Comparison of ENCODE assay signal across 16 cellular contexts in the genomic region with DNA sequence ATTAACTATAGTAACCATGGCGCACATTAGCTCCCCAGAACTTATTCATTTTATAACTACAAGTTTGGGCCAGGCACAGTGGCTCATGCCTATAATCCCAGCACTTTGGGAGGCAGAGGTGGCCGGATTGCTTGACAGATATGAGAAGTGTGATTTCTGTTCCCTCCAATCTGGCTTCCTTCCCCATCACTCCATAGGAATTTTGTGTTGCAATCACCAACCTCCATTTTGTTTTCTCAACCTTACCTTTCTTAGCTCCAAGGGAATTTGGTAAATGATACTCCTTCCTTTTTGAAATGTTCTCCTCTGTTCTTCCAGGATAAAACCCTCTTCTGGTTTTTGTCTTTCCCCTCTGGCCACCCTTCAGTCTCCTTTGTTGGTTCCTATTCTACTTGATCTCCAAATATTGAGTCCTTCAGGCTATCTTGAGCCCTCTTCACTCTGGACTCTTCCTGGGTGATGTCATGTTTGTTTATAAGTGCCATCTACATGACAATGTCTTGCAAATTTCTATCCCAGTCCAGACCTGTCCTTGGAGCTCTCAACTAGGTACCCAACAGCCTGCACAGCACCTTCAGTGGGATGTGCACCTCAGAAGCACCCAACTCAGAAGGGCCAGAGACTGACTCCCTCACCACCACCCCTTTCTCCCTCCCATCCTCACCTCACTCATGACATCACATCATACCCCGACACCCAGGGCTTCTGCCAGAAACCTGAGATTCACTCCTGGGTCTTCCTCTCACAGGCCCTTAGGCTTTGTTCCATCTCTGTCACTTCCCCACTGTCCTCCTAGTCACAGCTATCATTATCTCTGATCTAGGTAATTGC. TPM values are rescaled to one million over a fixed set of nuclear protein-coding genes. Genes with fewer than 3 reads are reported as not detected.
A peak's percentile ranks its signal among the peaks of the same experiment; 100 is the strongest.
DNase-seq lines count a peak whose midpoint lies in the region; ATAC-seq, FAIRE-seq and TF ChIP-seq lines count a peak whose summit lies in the region.
"Had no signal": no experiment of that assay in that cellular context is flagged by ENCODE, and none has a peak within 500 bp of the region (broad histone marks: within the 10 kb centered on the region; RNA-seq: fewer than 3 reads in every experiment).

No MANE protein-coding gene starts in this region.

- H3K9me3 Mint-ChIP-seq in activated naive CD8-positive, alpha-beta T cell treated with anti-CD3 and anti-CD28 coated beads, Interleukin-2, amount 50 U/mL, for 24 hours = no peaks in the 10 kb centered on the region
- H3K9me3 Mint-ChIP-seq: IgD-negative memory B cell had no signal

- peaks cover 35% of the 10 kb centered on the region for H3K36me3 Mint-ChIP-seq in activated naive CD8-positive, alpha-beta T cell treated with anti-CD3 and anti-CD28 coated beads, Interleukin-2, amount 50 U/mL, for 24 hours (ENCODE audit: low read depth)

- H3K36me3 ChIP-seq in GM23248 (ENCODE audit: low read depth) = peaks cover 45% of the 10 kb centered on the region
- H3K36me3 ChIP-seq in mammary epithelial cell (ENCODE audit: insufficient read depth, low read length) = peaks cover 33% of the 10 kb centered on the region
- peaks cover 7 to 22% of the 10 kb centered on the region in 2 experiments for H3K36me3 ChIP-seq in HepG2 (replicated peaks in 1 of 2; ENCODE audit: control insufficient read depth in 1 of 2, insufficient read depth in 2 of 2, low read length in 2 of 2)

- H3K27me3 ChIP-seq in GM23248 (replicated peaks; ENCODE audit: insufficient read depth) (no peaks in the 10 kb centered on the region), mammary epithelial cell (ENCODE audit: insufficient read depth, low read length) (no peaks in the 10 kb centered on the region), HepG2 (ENCODE audit: control insufficient read depth in 1 of 2, insufficient read depth in 2 of 2, low read length in 2 of 2) (no peaks in the 10 kb centered on the region)
- H3K27me3 ChIP-seq: BE2C had no signal

- 85% methylated on average over 3 of the region's 3 CpGs for WGBS in GM23248 (ENCODE audit: low coverage in 1 of 2, low lambda C conversion rate in 2 of 2, missing lambda C conversion rate in 2 of 2), 2 experiments
- 83% methylated on average over 3 of the region's 3 CpGs for WGBS in mammary epithelial cell (ENCODE audit: low coverage, missing lambda C conversion rate)
- 95% methylated on average over 3 of the region's 3 CpGs for WGBS in HepG2 (ENCODE audit: low lambda C conversion rate)

- H3K27ac ChIP-seq in GM23248 (no peak overlapping the region), mammary epithelial cell (ENCODE audit: insufficient read depth, low read depth, low read length) (peak overlapping the region; percentile 38), HepG2 (ENCODE audit: extremely low read length, insufficient read depth, low read length) (no peak overlapping the region)

- H3K4me2 ChIP-seq in GM23248 (ENCODE audit: unreplicated experiment) = no peak overlapping the region
- no peak overlapping the region for H3K4me2 ChIP-seq in mammary epithelial cell (ENCODE audit: insufficient read depth, low read depth, low read length)
- H3K4me2 ChIP-seq in HepG2 (ENCODE audit: low read depth, low read length) = no peak overlapping the region

- dilution Hi-C loops in mammary epithelial cell (cut with HindIII; ENCODE audit: low sequenced_read_pairs) = no loop called here

- H3K9me2 ChIP-seq in GM23248 (ENCODE audit: insufficient read depth) = no peaks in the 10 kb centered on the region

- H3K4me1 ChIP-seq in GM23248 (ENCODE audit: insufficient read depth) (peaks cover 4% of the 10 kb centered on the region; the same call in 1 of the 2 replicates), mammary epithelial cell (ENCODE audit: insufficient read depth, low read length) (peaks cover 13% of the 10 kb centered on the region), HepG2 (ENCODE audit: insufficient read depth, low read length) (no peaks in the 10 kb centered on the region)
- H3K4me1 ChIP-seq: BE2C had no signal

- intact Hi-C loops in mammary epithelial cell (cut with micrococcal nuclease) (loop anchor here (1.0 kb wide), 1 partner anchor 335 kb away; no protein-coding TSS in a partner anchor), HepG2 (cut with micrococcal nuclease; ENCODE audit: unreplicated experiment) (no loop called here)

- no peak for TF ChIP-seq EP300 in HepG2 (IDR thresholded peaks at IDR 0.05; ENCODE audit: low read depth in 2 of 2, low read length in 2 of 2)
- no peak for TF ChIP-seq EP300 in HepG2 (CRISPR knock-in tag; IDR thresholded peaks at IDR 0.05; ENCODE audit: borderline replicate concordance)

- H3K27me3 Mint-ChIP-seq in activated naive CD8-positive, alpha-beta T cell treated with anti-CD3 and anti-CD28 coated beads, Interleukin-2, amount 50 U/mL, for 24 hours = no peaks in the 10 kb centered on the region
- H3K27me3 Mint-ChIP-seq: IgD-negative memory B cell had no signal

- H3K4me3 Mint-ChIP-seq in activated naive CD8-positive, alpha-beta T cell treated with anti-CD3 and anti-CD28 coated beads, Interleukin-2, amount 50 U/mL, for 24 hours = no peak overlapping the region
- H3K4me3 Mint-ChIP-seq: IgD-negative memory B cell had no signal

- in situ Hi-C loops in GM23248 (cut with MboI) = no loop called here
- in situ Hi-C loops in mammary epithelial cell (cut with MboI; ENCODE audit: low sequenced_read_pairs in 2 of 2) = no loop called here
- in situ Hi-C loops in HepG2 (cut with HindIII; ENCODE audit: extremely low pct_ligation_motif_present, low pct_unique_long_range_greater_than_20kb) = no loop called here

- TF ChIP-seq POLR2A in HepG2 (IDR thresholded peaks at IDR 0.05; ENCODE audit: insufficient read depth in 1 of 2, low read depth in 2 of 2, low read length in 2 of 2) = 0 out of 4 replicates have a peak, but pooled peaks of 1 of the 2 experiments have one; percentile 16

- no TSS peak for BruUV-seq in mammary epithelial cell (replicated peaks; lab: Mats Ljungman, UMichigan)
- BruUV-seq in HepG2 (replicated peaks; lab: Mats Ljungman, UMichigan) = no TSS peak

- H3K9ac ChIP-seq in GM23248 = no peak overlapping the region
- no peak overlapping the region for H3K9ac ChIP-seq in mammary epithelial cell (ENCODE audit: insufficient read depth, low read length)
- no peak overlapping the region for H3K9ac ChIP-seq in HepG2 (ENCODE audit: insufficient read depth, low read depth, low read length)

- no peak for TF ChIP-seq RAD21 in HepG2 (CRISPR knock-in tag; IDR thresholded peaks at IDR 0.05)

- H3K9me3 ChIP-seq in GM23248 (ENCODE audit: low read depth) (no peaks in the 10 kb centered on the region), mammary epithelial cell (replicated peaks; ENCODE audit: insufficient read depth, low read length) (no peaks in the 10 kb centered on the region), HepG2 (ENCODE audit: low read length) (no peaks in the 10 kb centered on the region)
- H3K9me3 ChIP-seq: BE2C had no signal

- H3K4me1 Mint-ChIP-seq in activated naive CD8-positive, alpha-beta T cell treated with anti-CD3 and anti-CD28 coated beads, Interleukin-2, amount 50 U/mL, for 24 hours = no peaks in the 10 kb centered on the region
- H3K4me1 Mint-ChIP-seq: IgD-negative memory B cell had no signal

- H4K20me1 ChIP-seq in GM23248 (ENCODE audit: insufficient read depth) = no peaks in the 10 kb centered on the region
- no peaks in the 10 kb centered on the region for H4K20me1 ChIP-seq in mammary epithelial cell (ENCODE audit: insufficient read depth, low read length)
- peaks cover 7% of the 10 kb centered on the region for H4K20me1 ChIP-seq in HepG2 (ENCODE audit: insufficient read depth, low read length)

- CTCF ChIA-PET in mammary epithelial cell (lab: Charles Lee; ENCODE audit: low non-redundant PET) (interaction anchor here (0.6 kb wide), 1 partner anchor 148 kb away, joined by 4 read pairs; no protein-coding TSS in a partner anchor), HepG2 (lab: Yijun Ruan, JAX; ENCODE audit: low intra/inter-chr PET ratio, low total read pairs) (no interaction called here)

- peak; percentile 49 for ATAC-seq in HepG2
- no peak for ATAC-seq in activated naive CD8-positive, alpha-beta T cell treated with anti-CD3 and anti-CD28 coated beads, Interleukin-2, amount 50 U/mL, for 24 hours
- ATAC-seq: SK-N-SH treated with all-trans-retinoic acid at 6 μM for 48 hours had no signal

- DNase-seq in DMS53 (lab: John Stamatoyannopoulos, UW) (peak; percentile 43), GM23248 (peak; percentile 37), mammary epithelial cell (peak; percentile 44), HepG2 (ENCODE audit: low spot score) (no peak), NCI-H1092 (lab: John Stamatoyannopoulos, UW) (no peak), OCI-M2 (lab: John Stamatoyannopoulos, UW; ENCODE audit: unreplicated experiment) (no peak), Kasumi-1 (lab: John Stamatoyannopoulos, UW) (no peak)
- DNase-seq in activated naive CD8-positive, alpha-beta T cell treated with anti-CD3 and anti-CD28 coated beads, Interleukin-2, amount 50 U/mL, for 24 hours = no peak
- DNase-seq: activated naive CD4-positive, alpha-beta T cell treated with anti-CD3 and anti-CD28 coated beads, Interleukin-2, amount 50 U/mL, for 16 hours; BE2C; NCI-H446 treated with DMSO at 0.1 percent for 48 hours; occipital lobe; stimulated activated naive CD4-positive, alpha-beta T cell treated with Interleukin-2 at 50 U/mL for 16 hours had no signal

- H2AFZ ChIP-seq in GM23248 (no peak overlapping the region), mammary epithelial cell (ENCODE audit: low read depth, low read length) (peak overlapping the region; percentile 1), HepG2 (ENCODE audit: low read length) (no peak overlapping the region)

- POLR2A ChIA-PET in HepG2 (lab: Yijun Ruan, JAX) = interaction anchor here (1.2 to 2.4 kb wide), 2 partner anchors 15 to 47 kb away, joined by 4 to 10 read pairs; partner anchors contain the start of gene TXN

- no peak overlapping the region for H3K27ac Mint-ChIP-seq in activated naive CD8-positive, alpha-beta T cell treated with anti-CD3 and anti-CD28 coated beads, Interleukin-2, amount 50 U/mL, for 24 hours
- H3K27ac Mint-ChIP-seq: IgD-negative memory B cell had no signal

- no peak overlapping the region for H3K4me3 ChIP-seq in GM23248
- no peak overlapping the region for H3K4me3 ChIP-seq in mammary epithelial cell (replicated peaks in 1 of 3; ENCODE audit: insufficient read depth in 1 of 3, low read depth in 2 of 3, low read length in 3 of 3)
- no peak overlapping the region for H3K4me3 ChIP-seq in HepG2 (replicated peaks in 1 of 3; ENCODE audit: insufficient read depth in 1 of 3, low read depth in 2 of 3, low read length in 3 of 3)

- H3F3A ChIP-seq in GM23248 (ENCODE audit: insufficient read depth) = peaks cover 39% of the 10 kb centered on the region

- no peak for FAIRE-seq in HepG2 (lab: Jason Lieb, UNC)

- TF ChIP-seq CTCF in mammary epithelial cell (conservative IDR thresholded peaks at IDR 0.05 in 1 of 2, IDR thresholded peaks at IDR 0.05 in 1 of 2; ENCODE audit: extremely low read depth in 1 of 2, insufficient read depth in 1 of 2, low read depth in 1 of 2, low read length in 2 of 2) (no peak), HepG2 (CRISPR knock-in tag; IDR thresholded peaks at IDR 0.05) (no peak)

- H3K79me2 ChIP-seq in GM23248 (ENCODE audit: insufficient read depth) = peaks cover 17% of the 10 kb centered on the region
- peaks cover 22% of the 10 kb centered on the region for H3K79me2 ChIP-seq in mammary epithelial cell (ENCODE audit: insufficient read depth, low read length)
- peaks cover 8% of the 10 kb centered on the region for H3K79me2 ChIP-seq in HepG2 (ENCODE audit: insufficient read depth, low read length)

RNA-seq across cellular contexts. Expression of gene TXN, which starts 14.6 kb away (rescaled TPM):
- total RNA-seq in GM23248 (2014; rRNA removed; shearing (Covaris generic)) = 223 and 251 TPM in 2 replicates
- polyA plus RNA-seq in GM23248 (2016; fragmentation: Nextera tagmentation; extraction: Ambion mirVana) = 952 and 958 TPM in 2 replicates
- 100 to 1,000 TPM; 337 to 532 TPM for total RNA-seq in mammary epithelial cell
- polyA plus RNA-seq in mammary epithelial cell = 760 TPM
- polyA minus RNA-seq in mammary epithelial cell = 135 TPM
- total RNA-seq in HepG2 (2016; rRNA removed; fragmentation: Illumina TruSeq; extraction: Trizol) = 470 and 599 TPM in 2 replicates
- 226 and 278 TPM in 2 replicates for total RNA-seq in HepG2 (2016; cell fraction: cytosol; rRNA removed; fragmentation: Illumina TruSeq; extraction: Trizol; ENCODE audit: low read depth)
- total RNA-seq in HepG2 (2016; cell fraction: insoluble cytoplasmic fraction; rRNA removed; fragmentation: Illumina TruSeq; extraction: Trizol) = 454 and 625 TPM in 2 replicates
- total RNA-seq in HepG2 (2016; cell fraction: membrane; rRNA removed; fragmentation: Illumina TruSeq; extraction: Trizol) = 196 and 214 TPM in 2 replicates
- total RNA-seq in HepG2 (2016; cell fraction: nucleus; rRNA removed; fragmentation: Illumina TruSeq; extraction: Trizol) = 164 and 180 TPM in 2 replicates
- polyA plus RNA-seq in HepG2 (2011; rRNA removed) = 275 and 364 TPM in 2 replicates
- polyA plus RNA-seq in HepG2 (2011; cell fraction: cytosol; rRNA removed) = 251 and 342 TPM in 2 replicates
- 57.6 and 73.3 TPM in 2 replicates for polyA plus RNA-seq in HepG2 (2011; cell fraction: nucleus; rRNA removed)
- 339 and 368 TPM in 2 replicates for polyA plus RNA-seq in HepG2 (2012)
- 309 and 380 TPM in 2 replicates for polyA plus RNA-seq in HepG2 (2016; cell fraction: cytosol; fragmentation: Illumina TruSeq; extraction: Trizol; ENCODE audit: low read depth)
- polyA plus RNA-seq in HepG2 (2016; cell fraction: insoluble cytoplasmic fraction; fragmentation: Illumina TruSeq; extraction: Trizol; ENCODE audit: low read depth) = 631 and 700 TPM in 2 replicates
- polyA plus RNA-seq in HepG2 (2016; cell fraction: membrane; fragmentation: Illumina TruSeq; extraction: Trizol; ENCODE audit: low read depth) = 208 and 237 TPM in 2 replicates
- polyA plus RNA-seq in HepG2 (2016; cell fraction: nucleus; fragmentation: Illumina TruSeq; extraction: Trizol; ENCODE audit: insufficient read depth, low read depth) = 310 and 322 TPM in 2 replicates
- 56.5 and 182 TPM in 2 replicates for polyA minus RNA-seq in HepG2 (2011; rRNA and poly(A)+ RNA removed; ENCODE audit: low replicate concordance)
- 56.3 and 57.5 TPM in 2 replicates for polyA minus RNA-seq in HepG2 (2011; cell fraction: cytosol; rRNA and poly(A)+ RNA removed)
- polyA minus RNA-seq in HepG2 (2011; cell fraction: nucleus; rRNA and poly(A)+ RNA removed) = 25.4 and 39.5 TPM in 2 replicates

RNA-seq across cellular contexts. Expression of gene C9orf152, which starts 33.7 kb away (rescaled TPM):
- not detected in 2 replicates for total RNA-seq in GM23248 (2014; rRNA removed; shearing (Covaris generic))
- polyA plus RNA-seq in GM23248 (2016; fragmentation: Nextera tagmentation; extraction: Ambion mirVana) (0.09 TPM in 1 of 2 replicates, not detected in the other), mammary epithelial cell (not detected), HepG2 (2011; rRNA removed) (0.18 and 0.48 TPM in 2 replicates)
- total RNA-seq in mammary epithelial cell (not detected), HepG2 (2016; rRNA removed; fragmentation: Illumina TruSeq; extraction: Trizol) (0.24 and 0.67 TPM in 2 replicates)
- polyA minus RNA-seq in mammary epithelial cell = not detected
- 0.09 and 0.20 TPM in 2 replicates for total RNA-seq in HepG2 (2016; cell fraction: cytosol; rRNA removed; fragmentation: Illumina TruSeq; extraction: Trizol; ENCODE audit: low read depth)
- 0.24 and 0.42 TPM in 2 replicates for total RNA-seq in HepG2 (2016; cell fraction: insoluble cytoplasmic fraction; rRNA removed; fragmentation: Illumina TruSeq; extraction: Trizol)
- total RNA-seq in HepG2 (2016; cell fraction: membrane; rRNA removed; fragmentation: Illumina TruSeq; extraction: Trizol) = 0.48 and 0.56 TPM in 2 replicates
- 0.13 TPM in 1 of 2 replicates, not detected in the other for total RNA-seq in HepG2 (2016; cell fraction: nucleus; rRNA removed; fragmentation: Illumina TruSeq; extraction: Trizol)
- polyA plus RNA-seq in HepG2 (2011; cell fraction: cytosol; rRNA removed) = 0.15 and 0.16 TPM in 2 replicates
- 0.09 and 0.18 TPM in 2 replicates for polyA plus RNA-seq in HepG2 (2011; cell fraction: nucleus; rRNA removed)
- polyA plus RNA-seq in HepG2 (2012) = 0.24 and 0.53 TPM in 2 replicates
- 0.19 and 0.31 TPM in 2 replicates for polyA plus RNA-seq in HepG2 (2016; cell fraction: cytosol; fragmentation: Illumina TruSeq; extraction: Trizol; ENCODE audit: low read depth)
- polyA plus RNA-seq in HepG2 (2016; cell fraction: insoluble cytoplasmic fraction; fragmentation: Illumina TruSeq; extraction: Trizol; ENCODE audit: low read depth) = 1.7 and 2.2 TPM in 2 replicates
- 0.93 and 1.0 TPM in 2 replicates for polyA plus RNA-seq in HepG2 (2016; cell fraction: membrane; fragmentation: Illumina TruSeq; extraction: Trizol; ENCODE audit: low read depth)
- 0.94 and 1.7 TPM in 2 replicates for polyA plus RNA-seq in HepG2 (2016; cell fraction: nucleus; fragmentation: Illumina TruSeq; extraction: Trizol; ENCODE audit: insufficient read depth, low read depth)
- polyA minus RNA-seq in HepG2 (2011; rRNA and poly(A)+ RNA removed; ENCODE audit: low replicate concordance) = 0.60 TPM in 1 of 2 replicates, not detected in the other
- 0.40 and 0.79 TPM in 2 replicates for polyA minus RNA-seq in HepG2 (2011; cell fraction: cytosol; rRNA and poly(A)+ RNA removed)
- polyA minus RNA-seq in HepG2 (2011; cell fraction: nucleus; rRNA and poly(A)+ RNA removed) = 0.13 TPM in 1 of 2 replicates, not detected in the other
- total RNA-seq: occipital lobe, skeletal muscle tissue had no signal
- polyA plus RNA-seq: IgD-negative memory B cell had no signal

Comparison
In these comparisons a context has a peak if more than half of its experiments do, and no peak if none do; other contexts are left out.
1. DNase-seq: peak in DMS53 (single experiment), GM23248 (single experiment) and mammary epithelial cell (single experiment); none in HepG2 (single experiment), NCI-H1092 (single experiment), activated naive CD8-positive, alpha-beta T cell treated with anti-CD3 and anti-CD28 coated beads, Interleukin-2, amount 50 U/mL, for 24 hours (single experiment), OCI-M2 (single experiment) and Kasumi-1 (0 of 2).